1 cellular context compared by ENCODE assay signal in the genomic region with DNA sequence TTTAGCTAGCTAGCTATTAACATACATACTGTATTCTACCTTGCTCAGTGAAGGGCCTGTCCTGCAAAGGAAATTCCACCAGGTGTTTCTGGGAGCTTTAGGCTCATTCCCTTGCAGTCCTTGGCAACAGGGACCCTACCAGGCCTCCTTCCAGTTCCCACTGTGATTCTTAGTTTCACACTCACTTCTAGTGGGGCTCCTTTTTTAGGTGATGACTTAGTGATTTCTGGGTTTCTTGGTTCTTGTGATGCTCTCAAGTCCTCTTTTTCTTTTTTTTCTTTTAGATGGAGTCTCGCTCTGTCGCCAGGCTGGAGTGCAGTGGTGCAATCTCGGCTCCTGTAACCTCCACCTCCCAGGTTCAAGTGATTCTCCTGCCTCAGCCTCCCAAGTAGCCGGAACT.
TF ChIP-seq lines count a peak whose summit lies in the region.

No MANE protein-coding gene starts in this region.

TF ChIP-seq in WTC11, 78 proteins besides CTCF, POLR2A, EP300 and RAD21 (continued from another document):
- TF ChIP-seq, protein P1, sequence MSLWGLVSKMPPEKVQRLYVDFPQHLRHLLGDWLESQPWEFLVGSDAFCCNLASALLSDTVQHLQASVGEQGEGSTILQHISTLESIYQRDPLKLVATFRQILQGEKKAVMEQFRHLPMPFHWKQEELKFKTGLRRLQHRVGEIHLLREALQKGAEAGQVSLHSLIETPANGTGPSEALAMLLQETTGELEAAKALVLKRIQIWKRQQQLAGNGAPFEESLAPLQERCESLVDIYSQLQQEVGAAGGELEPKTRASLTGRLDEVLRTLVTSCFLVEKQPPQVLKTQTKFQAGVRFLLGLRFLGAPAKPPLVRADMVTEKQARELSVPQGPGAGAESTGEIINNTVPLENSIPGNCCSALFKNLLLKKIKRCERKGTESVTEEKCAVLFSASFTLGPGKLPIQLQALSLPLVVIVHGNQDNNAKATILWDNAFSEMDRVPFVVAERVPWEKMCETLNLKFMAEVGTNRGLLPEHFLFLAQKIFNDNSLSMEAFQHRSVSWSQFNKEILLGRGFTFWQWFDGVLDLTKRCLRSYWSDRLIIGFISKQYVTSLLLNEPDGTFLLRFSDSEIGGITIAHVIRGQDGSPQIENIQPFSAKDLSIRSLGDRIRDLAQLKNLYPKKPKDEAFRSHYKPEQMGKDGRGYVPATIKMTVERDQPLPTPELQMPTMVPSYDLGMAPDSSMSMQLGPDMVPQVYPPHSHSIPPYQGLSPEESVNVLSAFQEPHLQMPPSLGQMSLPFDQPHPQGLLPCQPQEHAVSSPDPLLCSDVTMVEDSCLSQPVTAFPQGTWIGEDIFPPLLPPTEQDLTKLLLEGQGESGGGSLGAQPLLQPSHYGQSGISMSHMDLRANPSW (CRISPR knock-in tag; conservative IDR thresholded peaks at IDR 0.05; ENCODE audit: low read depth), result no peak
- TF ChIP-seq, protein P2, sequence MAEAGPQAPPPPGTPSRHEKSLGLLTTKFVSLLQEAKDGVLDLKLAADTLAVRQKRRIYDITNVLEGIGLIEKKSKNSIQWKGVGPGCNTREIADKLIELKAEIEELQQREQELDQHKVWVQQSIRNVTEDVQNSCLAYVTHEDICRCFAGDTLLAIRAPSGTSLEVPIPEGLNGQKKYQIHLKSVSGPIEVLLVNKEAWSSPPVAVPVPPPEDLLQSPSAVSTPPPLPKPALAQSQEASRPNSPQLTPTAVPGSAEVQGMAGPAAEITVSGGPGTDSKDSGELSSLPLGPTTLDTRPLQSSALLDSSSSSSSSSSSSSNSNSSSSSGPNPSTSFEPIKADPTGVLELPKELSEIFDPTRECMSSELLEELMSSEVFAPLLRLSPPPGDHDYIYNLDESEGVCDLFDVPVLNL (CRISPR knock-in tag; IDR thresholded peaks at IDR 0.05; ENCODE audit: borderline replicate concordance, low read depth), result no peak
- TF ChIP-seq MYBL2 (CRISPR knock-in tag; IDR thresholded peaks at IDR 0.05) (no peak), RELA (CRISPR knock-in tag; IDR thresholded peaks at IDR 0.05; ENCODE audit: borderline replicate concordance) (no peak), TP53 (CRISPR knock-in tag; IDR thresholded peaks at IDR 0.05) (no peak), ZBTB21 (CRISPR knock-in tag; IDR thresholded peaks at IDR 0.05; ENCODE audit: borderline replicate concordance) (no peak)
